Comparison of ENCODE assay signal across 7 cellular contexts in the genomic region with DNA sequence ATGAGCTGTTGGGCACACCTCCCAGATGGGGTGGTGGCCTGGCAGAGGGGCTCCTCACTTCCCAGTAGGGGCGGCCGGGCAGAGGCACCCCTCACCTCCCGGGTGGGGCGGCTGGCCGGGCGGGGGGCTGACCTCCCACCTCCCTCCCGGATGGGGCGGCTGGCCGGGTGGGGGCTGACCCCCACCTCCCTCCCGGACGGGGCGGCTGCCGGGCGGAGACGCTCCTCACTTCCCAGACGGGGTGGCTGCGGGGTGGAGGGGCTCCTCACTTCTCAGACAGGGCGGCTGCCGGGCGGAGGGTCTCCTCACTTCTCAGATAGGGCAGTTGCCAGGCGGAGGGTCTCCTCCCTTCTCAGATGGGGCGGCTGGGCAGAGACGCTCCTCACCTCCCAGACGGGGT.
DNase-seq lines count a peak whose midpoint lies in the region; ATAC-seq, FAIRE-seq and TF ChIP-seq lines count a peak whose summit lies in the region.
"Not testable (repeated sequence)": the region's sequence is repeated elsewhere in the genome, so short reads cannot be mapped to it uniquely, and the experiment has no call there.

No MANE protein-coding gene starts in this region.

- not testable (repeated sequence) for H3K4me3 Mint-ChIP-seq in chondrocyte (ENCODE audit: unreplicated experiment); glutamatergic neuron (ENCODE audit: unreplicated experiment)

- not testable (repeated sequence) for H3K27me3 Mint-ChIP-seq in chondrocyte (ENCODE audit: low read depth); glutamatergic neuron (ENCODE audit: unreplicated experiment)

- DNase-seq in activated gamma-delta T cell (lab: John Stamatoyannopoulos, UW): peak; percentile 4
- DNase-seq in chondrocyte (ENCODE audit: low spot score): peak; percentile 80
- peak; percentile 18 for DNase-seq in glutamatergic neuron
- DNase-seq in Right ventricle myocardium superior: peak; percentile 22
- peak; percentile 66 for DNase-seq in kidney
- peak; percentile 59 for DNase-seq in spleen

- not testable (repeated sequence) for TF ChIP-seq POLR2A in spleen (IDR thresholded peaks at IDR 0.05)

- peaks cover 12% of the 10 kb centered on the region for H3K9me3 Mint-ChIP-seq in chondrocyte (ENCODE audit: low read depth)
- not testable (repeated sequence) for H3K9me3 Mint-ChIP-seq in glutamatergic neuron (ENCODE audit: unreplicated experiment)

- H3K27ac ChIP-seq in C4-2B: peak overlapping the region; percentile 42; the same call in 1 of the 2 replicates
- H3K27ac ChIP-seq in kidney (ENCODE audit: low read depth in 2 of 2, low read length in 2 of 2); spleen: not testable (repeated sequence)

- H3K4me3 ChIP-seq in kidney (ENCODE audit: low read length in 2 of 2); spleen: not testable (repeated sequence)

- not testable (repeated sequence) for ATAC-seq in Right ventricle myocardium superior (ENCODE audit: poor library complexity)

- not testable (repeated sequence) for H3K27me3 ChIP-seq in spleen (replicated peaks in 1 of 7)

- H3K9me3 ChIP-seq in kidney (ENCODE audit: control insufficient read depth in 1 of 2, low read length in 2 of 2): not testable (repeated sequence)
- H3K9me3 ChIP-seq in spleen: peaks cover 0 to 10% (median 0%) of the 10 kb centered on the region in 8 donors

- FAIRE-seq in kidney (lab: Jason Lieb, UNC): not testable (repeated sequence)

- intact Hi-C loops in Right ventricle myocardium superior (cut with DNase I); kidney (cut with DNase I); spleen (cut with DNase I; ENCODE audit: low total_unique reads): not testable (repeated sequence)

- not testable (repeated sequence) for H3K4me1 ChIP-seq in kidney (ENCODE audit: control insufficient read depth in 1 of 2, insufficient read depth in 1 of 2, low read depth in 1 of 2, low read length in 2 of 2); spleen

- H3K4me1 Mint-ChIP-seq in chondrocyte (ENCODE audit: low read depth); glutamatergic neuron (ENCODE audit: low read depth, unreplicated experiment): not testable (repeated sequence)

- not testable (repeated sequence) for H3K9ac ChIP-seq in kidney (ENCODE audit: low read length in 2 of 2)

- H3K36me3 ChIP-seq in kidney (ENCODE audit: control insufficient read depth in 1 of 2, insufficient read depth in 2 of 2, low read length in 2 of 2); spleen: not testable (repeated sequence)

- not testable (repeated sequence) for TF ChIP-seq CTCF in C4-2B (conservative IDR thresholded peaks at IDR 0.05); chondrocyte (IDR thresholded peaks at IDR 0.05); glutamatergic neuron (IDR thresholded peaks at IDR 0.05; ENCODE audit: partially characterized antibody, unreplicated experiment); kidney (IDR thresholded peaks at IDR 0.05; ENCODE audit: borderline replicate concordance, extremely low read depth, insufficient read depth); spleen (IDR thresholded peaks at IDR 0.05 in 8 of 11, conservative IDR thresholded peaks at IDR 0.05 in 3 of 11)

- WGBS in spleen, 5 donors: 93 to 100% (median 94%) methylated on average over 6 to 21 of the region's 24 CpGs

- not testable (repeated sequence) for H3K27ac Mint-ChIP-seq in chondrocyte (ENCODE audit: unreplicated experiment); glutamatergic neuron (ENCODE audit: unreplicated experiment)

- not testable (repeated sequence) for H3K36me3 Mint-ChIP-seq in chondrocyte (ENCODE audit: low read depth)
- H3K36me3 Mint-ChIP-seq in glutamatergic neuron (ENCODE audit: unreplicated experiment): peaks cover 11% of the 10 kb centered on the region

Comparison
In these comparisons a context has a peak if more than half of its experiments do, and no peak if none do; other contexts are left out.
1. DNase-seq: peak in every context shown above with its lines; median percentile 80 in chondrocyte; 66 in kidney; 59 in spleen; 22 in Right ventricle myocardium superior; 18 in glutamatergic neuron; 4 in activated gamma-delta T cell.